In the genomic region with DNA sequence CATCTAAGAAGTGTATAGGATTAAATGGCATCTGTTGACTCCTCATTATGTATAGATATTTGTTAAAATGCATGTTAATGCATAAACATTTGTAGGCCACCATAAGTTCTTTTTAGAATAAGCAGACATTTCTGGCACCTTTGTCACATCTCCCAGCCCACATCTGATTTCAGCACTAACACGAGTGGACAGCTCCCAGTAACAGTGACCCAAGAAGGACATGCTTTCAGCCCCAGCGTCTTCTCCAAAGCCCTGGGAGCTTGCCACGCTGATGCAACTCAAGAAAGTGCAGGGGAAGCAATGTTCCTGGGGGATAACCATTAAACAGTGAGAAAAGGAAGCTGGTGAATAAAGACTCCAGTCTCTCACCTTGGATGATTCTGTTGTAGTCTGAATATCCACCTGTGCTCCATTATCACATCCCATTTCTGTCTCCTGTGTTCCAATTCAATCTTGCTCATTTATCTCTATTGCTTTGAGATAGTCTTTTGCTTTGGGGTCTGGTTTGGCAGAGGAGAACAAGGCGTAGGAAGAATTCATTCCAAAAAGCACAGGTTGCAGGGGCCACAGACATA, we compare ENCODE assay signal across 10 cellular contexts.
DNase-seq lines count a peak whose midpoint lies in the region; ATAC-seq and TF ChIP-seq lines count a peak whose summit lies in the region.
"Had no signal": no experiment of that assay in that cellular context is flagged by ENCODE, and none has a peak within 500 bp of the region (broad histone marks: within the 10 kb centered on the region; RNA-seq: fewer than 3 reads in every experiment).

No MANE protein-coding gene starts in this region.

- H3K4ac ChIP-seq in neuronal stem cell (ENCODE audit: low read length), result no peak overlapping the region

- no peaks in the 10 kb centered on the region for H3K36me3 Mint-ChIP-seq in activated CD8-positive, alpha-beta memory T cell treated with anti-CD3 and anti-CD28 coated beads, Interleukin-2, amount 10 ng/mL, durations not matched to agents 7 days and 5 days

- H3K9me3 Mint-ChIP-seq in activated CD8-positive, alpha-beta memory T cell treated with anti-CD3 and anti-CD28 coated beads, Interleukin-2, amount 10 ng/mL, durations not matched to agents 7 days and 5 days (ENCODE audit: low read depth), result no peaks in the 10 kb centered on the region

- no peak overlapping the region for H2AFZ ChIP-seq in neuronal stem cell (ENCODE audit: low read length)

- H3K79me1 ChIP-seq in neuronal stem cell (ENCODE audit: low read depth, low read length), result no peaks in the 10 kb centered on the region

- H3K9me3 ChIP-seq in neuronal stem cell (replicated peaks in 1 of 2; ENCODE audit: control insufficient read depth in 2 of 2, insufficient read depth in 1 of 2, low read depth in 1 of 2, low read length in 2 of 2), result no peaks in the 10 kb centered on the region

- no peak overlapping the region for H3K9ac ChIP-seq in neuronal stem cell (ENCODE audit: low read depth, low read length, poor library complexity)

- no peaks in the 10 kb centered on the region for H3K4me1 Mint-ChIP-seq in activated CD8-positive, alpha-beta memory T cell treated with anti-CD3 and anti-CD28 coated beads, Interleukin-2, amount 10 ng/mL, durations not matched to agents 7 days and 5 days
- H3K4me1 Mint-ChIP-seq: B cell had no signal

- H2BK120ac ChIP-seq in neuronal stem cell (ENCODE audit: low read depth, low read length), result no peak overlapping the region

- H3K27me3 Mint-ChIP-seq in activated CD8-positive, alpha-beta memory T cell treated with anti-CD3 and anti-CD28 coated beads, Interleukin-2, amount 10 ng/mL, durations not matched to agents 7 days and 5 days, result no peaks in the 10 kb centered on the region

- no peak overlapping the region for H3K18ac ChIP-seq in neuronal stem cell (ENCODE audit: low read length)

- H3K4me3 ChIP-seq in brain microvascular endothelial cell (ENCODE audit: low read depth, low read length) (no peak overlapping the region), neuronal stem cell (ENCODE audit: low read length in 2 of 2) (no peak overlapping the region)

- no peak overlapping the region for H3K4me3 Mint-ChIP-seq in activated CD8-positive, alpha-beta memory T cell treated with anti-CD3 and anti-CD28 coated beads, Interleukin-2, amount 10 ng/mL, durations not matched to agents 7 days and 5 days
- H3K4me3 Mint-ChIP-seq: B cell had no signal

- no peak overlapping the region for H3K23ac ChIP-seq in neuronal stem cell (ENCODE audit: low read depth, low read length, poor library complexity)

- no peak overlapping the region for H2BK15ac ChIP-seq in neuronal stem cell (ENCODE audit: low read length)

- no CpG with 5 or more reads among the region's 4 CpGs for WGBS in neuronal stem cell (ENCODE audit: extremely low coverage in 2 of 2, insufficient read length in 2 of 2, insufficient replicate concordance in 1 of 2), 2 donors

- CTCF ChIA-PET in activated CD8-positive, alpha-beta memory T cell treated with anti-CD3 and anti-CD28 coated beads, Interleukin-2, amount 10 ng/mL, durations not matched to agents 7 days and 5 days (lab: Charles Lee), result no interaction called here

- H4K91ac ChIP-seq in neuronal stem cell (ENCODE audit: low read depth, low read length, poor library complexity), result no peak overlapping the region

- no peak overlapping the region for H3K27ac Mint-ChIP-seq in activated CD8-positive, alpha-beta memory T cell treated with anti-CD3 and anti-CD28 coated beads, Interleukin-2, amount 10 ng/mL, durations not matched to agents 7 days and 5 days
- H3K27ac Mint-ChIP-seq: B cell had no signal

- no peak overlapping the region for H4K8ac ChIP-seq in neuronal stem cell (ENCODE audit: low read depth, low read length)

- H3K14ac ChIP-seq in neuronal stem cell (ENCODE audit: low read length), result no peak overlapping the region

- H3K27me3 ChIP-seq in brain microvascular endothelial cell (replicated peaks), result no peaks in the 10 kb centered on the region
- no peaks in the 10 kb centered on the region for H3K27me3 ChIP-seq in neuronal stem cell (ENCODE audit: control insufficient read depth in 3 of 3, insufficient read depth in 3 of 3, low read depth in 1 of 3, low read length in 3 of 3)

- no peak overlapping the region for H2BK12ac ChIP-seq in neuronal stem cell (ENCODE audit: low read length)

- in situ Hi-C loops in brain microvascular endothelial cell (cut with HindIII; ENCODE audit: low pct_ligation_motif_present, low sequenced_read_pairs), result no loop called here

- ATAC-seq in activated CD8-positive, alpha-beta memory T cell treated with anti-CD3 and anti-CD28 coated beads, Interleukin-2, amount 10 ng/mL, durations not matched to agents 7 days and 5 days, result no peak
- no peak for ATAC-seq in HG03457 (IDR thresholded peaks at IDR 0.05; ENCODE audit: unreplicated experiment)

- H3K27ac ChIP-seq in brain microvascular endothelial cell (no peak overlapping the region), neuronal stem cell (replicated peaks; ENCODE audit: low read length) (no peak overlapping the region)

- no peak for TF ChIP-seq CTCF in brain microvascular endothelial cell (IDR thresholded peaks at IDR 0.05; ENCODE audit: low read depth, low read length, missing control alignments)

- no peak overlapping the region for H2BK5ac ChIP-seq in neuronal stem cell (ENCODE audit: low read length)

- H3K4me2 ChIP-seq in neuronal stem cell (ENCODE audit: insufficient read depth, low read length, poor library complexity, severe bottlenecking), result no peak overlapping the region

- H3K36me3 ChIP-seq in brain microvascular endothelial cell (replicated peaks) (no peaks in the 10 kb centered on the region), neuronal stem cell (replicated peaks in 1 of 2; ENCODE audit: control insufficient read depth in 2 of 2, insufficient read depth in 2 of 2, low read length in 2 of 2) (no peaks in the 10 kb centered on the region)

- H3K4me1 ChIP-seq in neuronal stem cell (ENCODE audit: control insufficient read depth in 2 of 2, insufficient read depth in 1 of 2, low read depth in 1 of 2, low read length in 2 of 2), result no peaks in the 10 kb centered on the region

- DNase-seq in activated CD8-positive, alpha-beta memory T cell treated with anti-CD3 and anti-CD28 coated beads, Interleukin-2, amount 10 ng/mL, durations not matched to agents 7 days and 5 days, result peak; percentile 47
- no peak for DNase-seq in activated CD8-positive, alpha-beta memory T cell treated with anti-CD3 and anti-CD28 coated beads, Interleukin-2, amount 50 U/mL, for 4 hours
- DNase-seq in LHCN-M2 (ENCODE audit: low read depth) (peak; percentile 0), brain microvascular endothelial cell (peak; percentile 14), neuronal stem cell (ENCODE audit: low spot score) (peak; percentile 70), cerebellar nuclear complex (lab: John Stamatoyannopoulos, UW) (no peak), NCI-H2196 (lab: John Stamatoyannopoulos, UW; ENCODE audit: unreplicated experiment) (no peak)
- DNase-seq: activated T-cell treated with anti-CD3 and anti-CD28 coated beads for 4 hours had no signal

- H2AK5ac ChIP-seq in neuronal stem cell (ENCODE audit: low read depth, low read length), result no peak overlapping the region

Comparison
In these comparisons a context has a peak if more than half of its experiments do, and no peak if none do; other contexts are left out.
1. DNase-seq: peak in activated CD8-positive, alpha-beta memory T cell treated with anti-CD3 and anti-CD28 coated beads, Interleukin-2, amount 10 ng/mL, durations not matched to agents 7 days and 5 days (single experiment), LHCN-M2 (single experiment), brain microvascular endothelial cell (single experiment) and neuronal stem cell (single experiment); none in activated CD8-positive, alpha-beta memory T cell treated with anti-CD3 and anti-CD28 coated beads, Interleukin-2, amount 50 U/mL, for 4 hours (single experiment), cerebellar nuclear complex (0 of 2) and NCI-H2196 (single experiment).